Comparison of ENCODE assay signal across 19 cellular contexts in genomic region chr7:35993663-35994622, GRCh38.
DNase-seq lines count a peak whose midpoint lies in the region; ATAC-seq and TF ChIP-seq lines count a peak whose summit lies in the region.
"Had no signal": no experiment of that assay in that cellular context is flagged by ENCODE, and none has a peak within 500 bp of the region (broad histone marks: within the 10 kb centered on the region; RNA-seq: fewer than 3 reads in every experiment).

No MANE protein-coding gene starts in this region.

- ATAC-seq in mucosa of descending colon = peak; percentile 83
- ATAC-seq in GM19035 (IDR thresholded peaks at IDR 0.05; ENCODE audit: unreplicated experiment) = no peak
- no peak for ATAC-seq in HG03159 (IDR thresholded peaks at IDR 0.05; ENCODE audit: unreplicated experiment)
- ATAC-seq: pancreas, SK-N-SH treated with all-trans-retinoic acid at 6 μM for 48 hours had no signal

- H3K4me1 ChIP-seq in mucosa of descending colon (ENCODE audit: low read depth) = no peaks in the 10 kb centered on the region
- H3K4me1 ChIP-seq: BLaER1 had no signal

- TF ChIP-seq CTCF in chondrocyte (IDR thresholded peaks at IDR 0.05) (no peak), mucosa of descending colon (IDR thresholded peaks at IDR 0.05) (no peak)

- H3K4me3 Mint-ChIP-seq in chondrocyte (ENCODE audit: unreplicated experiment) = no peak overlapping the region
- no peak overlapping the region for H3K4me3 Mint-ChIP-seq in activated naive CD4-positive, alpha-beta T cell treated with anti-CD3 and anti-CD28 coated beads for 36 hours

- H3K4me3 ChIP-seq in mucosa of descending colon = no peak overlapping the region
- H3K4me3 ChIP-seq: BLaER1, pancreas had no signal

- intact Hi-C loops in mucosa of descending colon (cut with DNase I, micrococcal nuclease) = no loop called here
- intact Hi-C loops in activated naive CD4-positive, alpha-beta T cell treated with anti-CD3 and anti-CD28 coated beads for 36 hours (cut with micrococcal nuclease) = no loop called here

- peak overlapping the region; percentile 85 for H3K27ac Mint-ChIP-seq in chondrocyte (ENCODE audit: unreplicated experiment)
- no peak overlapping the region for H3K27ac Mint-ChIP-seq in activated naive CD4-positive, alpha-beta T cell treated with anti-CD3 and anti-CD28 coated beads for 36 hours

- H3K9me3 Mint-ChIP-seq in chondrocyte (ENCODE audit: low read depth) = no peaks in the 10 kb centered on the region
- no peaks in the 10 kb centered on the region for H3K9me3 Mint-ChIP-seq in activated naive CD4-positive, alpha-beta T cell treated with anti-CD3 and anti-CD28 coated beads for 36 hours

- DNase-seq in DMS153 (lab: John Stamatoyannopoulos, UW) = peak; percentile 47
- peak; percentile 66 for DNase-seq in M059J (ENCODE audit: low read depth)
- no peak for DNase-seq in chondrocyte (ENCODE audit: low spot score)
- peak in 1 of 3 donors; percentile 54 for DNase-seq in mucosa of descending colon
- DNase-seq in T-helper 1 cell = no peak
- DNase-seq in activated naive CD4-positive, alpha-beta T cell treated with anti-CD3 and anti-CD28 coated beads for 36 hours = no peak
- DNase-seq: activated CD4-positive, alpha-beta T cell treated with anti-CD3 and anti-CD28 coated beads for 1 hour; activated T-cell treated with anti-CD3 and anti-CD28 coated beads, Interleukin-2, amount 50 U/mL, for 1 hour; amniotic stem cell; GDM1; H7; hippocampal formation; mesendoderm; NCI-H82; pancreas had no signal

- H3K36me3 ChIP-seq in mucosa of descending colon (ENCODE audit: low read depth) = no peaks in the 10 kb centered on the region
- H3K36me3 ChIP-seq: BLaER1, pancreas had no signal

- H3K27me3 Mint-ChIP-seq in chondrocyte (ENCODE audit: low read depth) = no peaks in the 10 kb centered on the region
- H3K27me3 Mint-ChIP-seq in activated naive CD4-positive, alpha-beta T cell treated with anti-CD3 and anti-CD28 coated beads for 36 hours (ENCODE audit: low read depth) = no peaks in the 10 kb centered on the region

- CTCF ChIA-PET in activated naive CD4-positive, alpha-beta T cell treated with anti-CD3 and anti-CD28 coated beads for 36 hours (lab: Charles Lee) = no interaction called here

- H3K36me3 Mint-ChIP-seq in chondrocyte (ENCODE audit: low read depth) = no peaks in the 10 kb centered on the region
- no peaks in the 10 kb centered on the region for H3K36me3 Mint-ChIP-seq in activated naive CD4-positive, alpha-beta T cell treated with anti-CD3 and anti-CD28 coated beads for 36 hours (ENCODE audit: low read depth)

- H3K4me1 Mint-ChIP-seq in chondrocyte (ENCODE audit: low read depth) = peaks cover 16% of the 10 kb centered on the region
- H3K4me1 Mint-ChIP-seq in activated naive CD4-positive, alpha-beta T cell treated with anti-CD3 and anti-CD28 coated beads for 36 hours (ENCODE audit: low read depth) = peaks cover 3% of the 10 kb centered on the region

- H3K9me3 ChIP-seq in mucosa of descending colon = no peaks in the 10 kb centered on the region
- H3K9me3 ChIP-seq: BLaER1, pancreas had no signal

Comparison
In these comparisons a context has a peak if more than half of its experiments do, and no peak if none do; other contexts are left out.
1. DNase-seq: peak in DMS153 (single experiment) and M059J (single experiment); none in chondrocyte (single experiment), T-helper 1 cell (0 of 5) and activated naive CD4-positive, alpha-beta T cell treated with anti-CD3 and anti-CD28 coated beads for 36 hours (single experiment).